Comparison of ENCODE assay signal across 8 cellular contexts in the genomic region with DNA sequence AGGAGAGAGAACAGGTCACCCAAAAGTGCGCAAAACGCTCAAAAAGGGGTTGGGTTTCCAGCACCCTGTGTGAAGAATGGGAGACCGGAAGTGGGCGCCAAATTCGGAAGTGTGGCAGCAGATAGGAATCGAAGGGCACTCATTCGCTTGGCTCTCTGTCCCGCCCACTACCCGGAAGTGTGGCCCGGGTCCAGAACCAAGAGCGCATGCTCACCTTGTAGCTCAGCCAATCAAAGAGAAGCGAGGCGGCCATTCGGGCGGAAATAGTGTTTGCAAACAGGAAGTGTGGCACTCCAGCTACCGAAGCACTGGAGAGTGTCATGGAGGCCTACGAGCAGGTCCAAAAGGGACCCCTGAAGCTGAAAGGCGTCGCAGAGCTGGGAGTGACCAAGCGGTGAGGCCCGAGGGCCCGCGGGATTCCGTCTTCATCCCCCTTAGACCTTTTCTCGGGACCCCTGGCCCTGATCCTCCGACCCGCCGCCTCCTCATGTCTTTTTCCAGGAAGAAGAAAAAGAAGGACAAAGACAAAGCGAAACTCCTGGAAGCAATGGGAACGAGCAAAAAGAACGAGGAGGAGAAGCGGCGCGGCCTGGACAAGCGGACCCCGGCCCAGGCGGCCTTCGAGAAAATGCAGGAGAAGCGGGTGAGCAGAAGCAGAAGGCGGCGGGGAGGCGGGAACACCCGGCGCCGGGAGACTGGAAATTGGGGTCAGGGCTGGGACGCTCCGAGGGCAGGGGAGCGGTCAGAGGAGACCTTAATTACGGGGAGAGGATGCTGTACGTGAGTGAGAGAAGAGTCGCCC. TPM values are rescaled to one million over a fixed set of nuclear protein-coding genes. Genes with fewer than 3 reads are reported as not detected.
DNase-seq lines count a peak whose midpoint lies in the region; ATAC-seq and TF ChIP-seq lines count a peak whose summit lies in the region.

A gene (plus strand): TSS at position 288 of the 802 bp plus-strand sequence. CDS start 33 bp downstream, at position 321.

- H3K27ac Mint-ChIP-seq in IgD-negative memory B cell: peak within 1 kb of the TSS; percentile 71 to 96 (median 82)

- H3K4me1 ChIP-seq in mononuclear cell (ENCODE audit: insufficient read depth, low read length): peaks cover 30% of the 10 kb centered on the region

- ATAC-seq in GM21529 (IDR thresholded peaks at IDR 0.05; ENCODE audit: unreplicated experiment): peak; percentile 86

- H3K36me3 Mint-ChIP-seq in IgD-negative memory B cell: no peaks in the 10 kb centered on the region

- DNase-seq in DMS114 treated with DMSO at 0.1 percent for 48 hours (lab: John Stamatoyannopoulos, UW; ENCODE audit: unreplicated experiment) (peak; percentile 99), OCI-M2 (lab: John Stamatoyannopoulos, UW; ENCODE audit: unreplicated experiment) (peak; percentile 99), activated T-cell treated with anti-CD3 and anti-CD28 coated beads for 4 hours (peak; percentile 99), epithelial cell of esophagus (ENCODE audit: low read depth) (peak; percentile 100)
- peak; percentile 92 to 98 for DNase-seq in stimulated activated CD8-positive, alpha-beta memory T cell treated with anti-CD3 and anti-CD28 coated beads, Interleukin-4, amount 100 ng/mL, for 1 hour (ENCODE audit: low read depth in 2 of 2, low spot score in 1 of 2)

- peak; percentile 43 for TF ChIP-seq CTCF in epithelial cell of esophagus (IDR thresholded peaks at IDR 0.05; ENCODE audit: insufficient read depth, low read depth, low read length, missing control alignments)

- H3K27me3 Mint-ChIP-seq in IgD-negative memory B cell: no peaks in the 10 kb centered on the region

- H3K4me3 Mint-ChIP-seq in IgD-negative memory B cell: peak within 1 kb of the TSS; percentile 96 to 100 (median 98)

- H3K27me3 ChIP-seq in mononuclear cell (ENCODE audit: insufficient read depth, low read length): no peaks in the 10 kb centered on the region

- H3K9me3 Mint-ChIP-seq in IgD-negative memory B cell: no peaks in the 10 kb centered on the region

- H3K4me1 Mint-ChIP-seq in IgD-negative memory B cell: peaks cover 19 to 25% (median 23%) of the 10 kb centered on the region in 3 donors

- H3K9me3 ChIP-seq in mononuclear cell (ENCODE audit: low read depth, low read length): no peaks in the 10 kb centered on the region

- H3K4me3 ChIP-seq in epithelial cell of esophagus (ENCODE audit: low read length) (peak within 1 kb of the TSS; percentile 91), mononuclear cell (ENCODE audit: low read length) (peak within 1 kb of the TSS; percentile 86)

RNA-seq across cellular contexts. Expression of the gene that starts here (rescaled TPM):
- 123 TPM for polyA plus RNA-seq in IgD-negative memory B cell
- 84.5 TPM for total RNA-seq in mononuclear cell

Comparison
In these comparisons a context has a peak if more than half of its experiments do, and no peak if none do; other contexts are left out.
1. Peak in every context shown above with its lines: DNase-seq, ATAC-seq and H3K4me3 ChIP-seq.